Comparison of ENCODE assay signal across 8 cellular contexts in the genomic region with DNA sequence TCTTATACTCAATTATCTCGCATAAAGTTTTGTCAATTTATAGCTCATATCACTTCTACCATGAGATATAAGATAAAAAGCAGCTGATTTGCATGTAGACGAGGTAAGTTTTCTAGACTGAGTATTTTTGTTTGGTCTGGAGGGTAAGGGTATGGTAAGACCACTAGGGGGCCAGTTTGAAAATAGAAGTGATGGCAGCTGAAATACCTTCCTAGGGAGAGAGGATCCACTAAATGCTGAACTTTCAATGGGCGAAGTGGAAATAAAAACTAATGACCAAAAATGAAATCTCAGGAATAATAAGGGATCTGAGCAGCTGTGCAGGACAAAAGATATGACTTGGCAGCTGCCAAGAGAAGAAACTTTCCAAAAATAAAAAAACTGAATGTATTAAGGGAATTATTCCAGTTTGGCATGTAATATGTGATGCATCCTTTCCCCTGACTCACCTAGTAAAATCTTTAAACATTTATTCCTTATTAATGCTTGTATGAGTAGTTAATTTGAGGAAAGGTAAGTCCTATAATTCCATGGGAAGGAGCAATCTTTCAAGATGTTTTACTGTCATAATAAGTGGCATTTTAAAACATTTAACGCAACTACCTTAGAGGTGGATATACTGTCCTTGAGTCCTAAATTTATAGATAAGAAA.
DNase-seq lines count a peak whose midpoint lies in the region; ATAC-seq and TF ChIP-seq lines count a peak whose summit lies in the region.

No MANE protein-coding gene starts in this region.

- H3K27me3 ChIP-seq in dorsolateral prefrontal cortex, result no peaks in the 10 kb centered on the region
- H3K27me3 ChIP-seq in testis, result no peaks in the 10 kb centered on the region
- H3K27me3 ChIP-seq in aorta (ENCODE audit: control insufficient read depth in 1 of 2, insufficient read depth in 2 of 2, low read length in 1 of 2), result no peaks in the 10 kb centered on the region

- H3K36me3 ChIP-seq in testis (ENCODE audit: low read depth, missing control alignments) (no peaks in the 10 kb centered on the region), aorta (ENCODE audit: control insufficient read depth in 1 of 2, insufficient read depth in 2 of 2, low read length in 1 of 2) (no peaks in the 10 kb centered on the region)

- ATAC-seq in GM21367 (IDR thresholded peaks at IDR 0.05; ENCODE audit: unreplicated experiment) (peak; percentile 70), aorta (ENCODE audit: low FRiP score) (no peak)

- H3K27ac ChIP-seq in dorsolateral prefrontal cortex (no peak overlapping the region), testis (no peak overlapping the region), aorta (ENCODE audit: low read depth in 1 of 2, low read length in 2 of 2) (no peak overlapping the region)

- intact Hi-C loops in dorsolateral prefrontal cortex (cut with DNase I), result no loop called here
- intact Hi-C loops in testis (cut with DNase I; ENCODE audit: low total_unique reads), result no loop called here
- intact Hi-C loops in aorta (cut with DNase I), result no loop called here

- no peak for TF ChIP-seq POLR2A in testis (IDR thresholded peaks at IDR 0.05)

- H3K4me1 ChIP-seq in testis (peaks cover 3% of the 10 kb centered on the region), aorta (ENCODE audit: control insufficient read depth in 1 of 2, insufficient read depth in 2 of 2, low read length in 2 of 2) (peaks cover 0 to 2% of the 10 kb centered on the region in 2 donors)

- peak in 51 of 56 donors; percentile 12 to 58 (median 40) for TF ChIP-seq CTCF in dorsolateral prefrontal cortex (IDR thresholded peaks at IDR 0.05 in 54 of 56, conservative IDR thresholded peaks at IDR 0.05 in 2 of 56; ENCODE audit: low read depth in 1 of 56, partially characterized antibody in 56 of 56)
- peak; percentile 12 to 54 (median 44) for TF ChIP-seq CTCF in testis (IDR thresholded peaks at IDR 0.05)

- 70 to 71% methylated on average over 4 of the region's 4 CpGs for WGBS in testis, 2 donors
- WGBS in aorta, 2 donors, result 84% methylated on average over 4 of the region's 4 CpGs

- H3K9me3 ChIP-seq in testis, result no peaks in the 10 kb centered on the region
- H3K9me3 ChIP-seq in aorta (ENCODE audit: control insufficient read depth, low read length), result no peaks in the 10 kb centered on the region

- H3K4me3 ChIP-seq in dorsolateral prefrontal cortex (no peak overlapping the region), testis (no peak overlapping the region), aorta (ENCODE audit: low read length in 2 of 2) (no peak overlapping the region)

- peak; percentile 59 for DNase-seq in DMS53 (lab: John Stamatoyannopoulos, UW)
- DNase-seq in Kasumi-1 (lab: John Stamatoyannopoulos, UW), result peak; percentile 50 to 70
- no peak for DNase-seq in dorsolateral prefrontal cortex
- DNase-seq in testis, result no peak
- no peak for DNase-seq in retina
- no peak for DNase-seq in aorta
- no peak for DNase-seq in hippocampal formation (lab: John Stamatoyannopoulos, UW)

Comparison
In these comparisons a context has a peak if more than half of its experiments do, and no peak if none do; other contexts are left out.
1. DNase-seq: peak in DMS53 (single experiment) and Kasumi-1 (2 of 2); none in dorsolateral prefrontal cortex (0 of 10), testis (single experiment), retina (single experiment), aorta (0 of 2) and hippocampal formation (0 of 2).